In the genomic region with DNA sequence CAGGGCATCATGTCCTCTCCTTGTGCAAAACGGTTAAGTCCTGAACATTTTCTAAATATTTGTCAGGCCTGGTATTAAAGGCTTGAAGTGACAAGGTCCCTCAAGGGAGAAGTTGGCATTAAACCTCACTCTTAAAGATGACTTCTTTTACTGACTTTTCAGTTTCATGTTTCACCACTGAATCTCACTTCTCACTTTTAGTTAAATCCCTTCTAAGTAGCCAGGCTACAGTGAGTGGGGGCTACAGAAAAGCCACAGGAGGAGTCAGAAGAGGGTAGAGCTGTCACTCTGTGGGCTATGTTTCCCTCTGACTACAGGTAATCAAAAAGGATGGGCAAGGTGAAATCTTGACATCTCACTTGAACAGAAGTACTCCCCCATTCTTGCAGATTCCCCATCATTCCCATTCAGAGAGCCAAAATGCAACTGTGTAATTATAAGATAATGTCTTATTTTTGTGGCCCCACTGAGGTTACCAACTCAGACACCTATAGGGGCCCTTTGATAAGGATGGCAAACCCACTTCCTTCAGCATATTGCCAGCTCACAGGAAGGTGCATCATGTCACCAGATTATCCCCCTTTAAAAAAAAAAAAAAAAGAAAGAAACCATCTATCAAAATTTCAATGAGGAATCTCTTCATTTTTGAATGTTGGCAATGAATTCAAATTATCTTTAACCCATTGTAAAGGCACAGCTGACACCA, we compare ENCODE assay signal across 10 cellular contexts.
DNase-seq lines count a peak whose midpoint lies in the region; ATAC-seq and TF ChIP-seq lines count a peak whose summit lies in the region.
"Had no signal": no experiment of that assay in that cellular context is flagged by ENCODE, and none has a peak within 500 bp of the region (broad histone marks: within the 10 kb centered on the region; RNA-seq: fewer than 3 reads in every experiment).

No MANE protein-coding gene starts in this region.

- no peaks in the 10 kb centered on the region for H3K27me3 ChIP-seq in esophagus squamous epithelium
- H3K27me3 ChIP-seq: colonic mucosa had no signal

- no peak for TF ChIP-seq CTCF in GM12865 (IDR thresholded peaks at IDR 0.05; ENCODE audit: insufficient read depth, low read depth, low read length, missing control alignments)
- no peak for TF ChIP-seq CTCF in esophagus squamous epithelium (IDR thresholded peaks at IDR 0.05)

- intact Hi-C loops in esophagus squamous epithelium (cut with DNase I), result no loop called here

- DNase-seq in GM12865 (ENCODE audit: low read depth) (peak; percentile 66), HK-2 (ENCODE audit: unreplicated experiment) (no peak), amygdala (lab: John Stamatoyannopoulos, UW) (no peak), esophagus squamous epithelium (lab: John Stamatoyannopoulos, UW) (no peak)
- DNase-seq in activated T-cell treated with anti-CD3 and anti-CD28 coated beads, Interleukin-2, amount 50 U/mL, for 4 hours, result no peak
- DNase-seq: colonic mucosa, left ventricle myocardium inferior had no signal

- 35 to 43% methylated on average over 1 of the region's 1 CpG for WGBS in esophagus squamous epithelium, 2 donors

- H3K27ac ChIP-seq in esophagus squamous epithelium, result no peak overlapping the region
- H3K27ac ChIP-seq: colonic mucosa, left ventricle myocardium inferior had no signal

- H3K36me3 ChIP-seq in esophagus squamous epithelium, result no peaks in the 10 kb centered on the region
- H3K36me3 ChIP-seq: colonic mucosa, left ventricle myocardium inferior had no signal

- peaks cover 13% of the 10 kb centered on the region for H3K36me3 Mint-ChIP-seq in activated T-cell treated with anti-CD3 and anti-CD28 coated beads, Interleukin-2, amount 50 U/mL, for 4 hours (ENCODE audit: insufficient read depth)

- peaks cover 36% of the 10 kb centered on the region for H3K4me1 Mint-ChIP-seq in activated T-cell treated with anti-CD3 and anti-CD28 coated beads, Interleukin-2, amount 50 U/mL, for 4 hours (ENCODE audit: low read depth)

- no peaks in the 10 kb centered on the region for H3K27me3 Mint-ChIP-seq in activated T-cell treated with anti-CD3 and anti-CD28 coated beads, Interleukin-2, amount 50 U/mL, for 4 hours (ENCODE audit: low read depth)

- no peaks in the 10 kb centered on the region for H3K9me3 ChIP-seq in esophagus squamous epithelium
- H3K9me3 ChIP-seq: colonic mucosa, left ventricle myocardium inferior had no signal

- no peaks in the 10 kb centered on the region for H3K4me1 ChIP-seq in esophagus squamous epithelium
- H3K4me1 ChIP-seq: colonic mucosa had no signal

- no peak overlapping the region for H3K4me3 Mint-ChIP-seq in activated T-cell treated with anti-CD3 and anti-CD28 coated beads, Interleukin-2, amount 50 U/mL, for 4 hours

- peak; percentile 95 for ATAC-seq in GM19397 (IDR thresholded peaks at IDR 0.05; ENCODE audit: unreplicated experiment)
- peak; percentile 86 for ATAC-seq in HG03097 (IDR thresholded peaks at IDR 0.05; ENCODE audit: low FRiP score, unreplicated experiment)
- peak; percentile 91 to 92 for ATAC-seq in activated T-cell treated with anti-CD3 and anti-CD28 coated beads, Interleukin-2, amount 50 U/mL, for 4 hours
- no peak for ATAC-seq in esophagus mucosa

- H3K4me3 ChIP-seq in GM12865 (ENCODE audit: low read depth, low read length) (no peak overlapping the region), esophagus squamous epithelium (no peak overlapping the region)
- H3K4me3 ChIP-seq: colonic mucosa, left ventricle myocardium inferior had no signal

- H3K9me3 Mint-ChIP-seq in activated T-cell treated with anti-CD3 and anti-CD28 coated beads, Interleukin-2, amount 50 U/mL, for 4 hours, result peaks cover 11% of the 10 kb centered on the region

- no peak for TF ChIP-seq POLR2A in esophagus squamous epithelium (IDR thresholded peaks at IDR 0.05)
